ENCODE assay signal across 20 cellular contexts in the genomic region with DNA sequence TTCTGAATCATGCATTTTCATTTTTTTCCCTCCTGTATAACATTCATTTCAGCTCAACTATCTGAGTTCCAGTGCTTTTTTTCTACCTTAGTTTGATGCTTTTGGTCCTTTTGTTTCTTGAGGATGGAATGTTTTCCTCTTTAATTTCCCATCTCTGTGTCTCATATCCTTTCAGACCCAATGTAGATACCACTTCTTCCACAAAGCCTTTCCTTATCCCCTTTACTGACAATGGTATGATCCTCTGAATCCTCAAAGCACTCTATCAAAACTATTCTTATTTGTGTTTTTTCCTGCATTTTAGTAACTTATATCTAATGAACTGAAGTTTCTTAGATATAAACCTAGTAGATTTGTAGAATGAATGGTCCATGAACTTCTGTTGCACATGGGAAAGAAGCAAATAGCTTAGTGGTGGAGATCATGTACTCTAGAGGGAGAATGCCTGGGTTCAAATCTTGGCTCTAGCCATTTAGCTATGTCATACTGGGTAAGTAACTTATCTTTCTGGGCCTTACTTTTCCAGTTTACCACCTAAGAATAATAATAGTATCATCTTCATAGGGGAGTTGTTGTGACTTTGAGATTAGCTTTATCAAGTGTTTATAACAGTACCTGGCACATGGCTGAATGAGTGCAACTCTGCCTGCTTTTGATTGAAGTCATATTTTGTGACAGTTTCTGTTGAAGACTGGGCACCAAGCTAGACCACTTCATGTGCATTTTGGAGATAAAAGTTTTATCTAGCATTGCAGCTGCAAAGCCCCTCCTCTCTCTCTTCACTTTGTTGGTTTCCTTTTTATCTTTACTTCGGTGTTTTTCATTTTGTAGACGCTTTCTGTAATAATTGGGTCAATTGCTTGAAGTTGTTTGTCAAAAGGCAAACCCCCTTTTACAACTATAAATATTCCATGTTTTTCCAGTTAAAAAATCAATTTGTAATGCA. TPM values are rescaled to one million over a fixed set of nuclear protein-coding genes. Genes with fewer than 3 reads are reported as not detected.
DNase-seq lines count a peak whose midpoint lies in the region; ATAC-seq, FAIRE-seq and TF ChIP-seq lines count a peak whose summit lies in the region.
"Had no signal": no experiment of that assay in that cellular context is flagged by ENCODE, and none has a peak within 500 bp of the region (broad histone marks: within the 10 kb centered on the region; RNA-seq: fewer than 3 reads in every experiment).

No MANE protein-coding gene starts in this region.

- WGBS in GM12878 (ENCODE audit: insufficient coverage, insufficient replicate concordance, low lambda C conversion rate, missing lambda C conversion rate), result 93% methylated on average over 2 of the region's 2 CpGs

- CTCF ChIA-PET in PC-9 (lab: Charles Lee) (no interaction called here), GM12878 (lab: Yijun Ruan, JAX) (interaction anchor here (0.9 to 1.4 kb wide), 6 partner anchors 9 to 55 kb away, joined by 3 to 4 read pairs (median 3); a partner anchor contains a TSS)

- RAD21 ChIA-PET in GM12878 (lab: Charles Lee; ENCODE audit: unreplicated experiment), result interaction anchor here (0.9 to 1.4 kb wide), 5 partner anchors 8 to 19 kb away, joined by 3 to 4 read pairs (median 4); a partner anchor contains a TSS

- BruUV-seq in PC-9 (replicated peaks; lab: Mats Ljungman, UMichigan) (TSS peak; percentile 11), GM12878 (replicated peaks; lab: Mats Ljungman, UMichigan) (TSS peak; percentile 49)

- no peak overlapping the region for H3K4me2 ChIP-seq in PC-9
- H3K4me2 ChIP-seq in GM12878 (ENCODE audit: control insufficient read depth, insufficient read depth), result no peak overlapping the region

- peak overlapping the region; percentile 72 to 89 (median 88) for H3K27ac Mint-ChIP-seq in CD4-positive, CD25-positive, alpha-beta regulatory T cell

- SMC1A ChIA-PET in GM12878 (lab: Charles Lee; ENCODE audit: uncharacterized antibody, unreplicated experiment), result interaction anchor here (0.9 to 2.2 kb wide), 7 partner anchors 9 to 44 kb away, joined by 3 to 16 read pairs (median 5); a partner anchor contains a TSS

- H3K36me3 ChIP-seq in CD4-positive, CD25-positive, alpha-beta regulatory T cell (ENCODE audit: control insufficient read depth, insufficient read depth, low read length), result peaks cover 14% of the 10 kb centered on the region
- H3K36me3 ChIP-seq in PC-9 (ENCODE audit: low read depth) (no peaks in the 10 kb centered on the region), GM12878 (ENCODE audit: control insufficient read depth in 2 of 2, insufficient read depth in 2 of 2, low read length in 1 of 2) (peaks cover 2 to 5% of the 10 kb centered on the region in 2 experiments; a peak in 1 of 4 replicates)

- peaks cover 90% of the 10 kb centered on the region for H3K4me1 ChIP-seq in CD4-positive, CD25-positive, alpha-beta regulatory T cell (ENCODE audit: control insufficient read depth, insufficient read depth, low read length, poor library complexity, severe bottlenecking)
- peaks cover 17% of the 10 kb centered on the region for H3K4me1 ChIP-seq in PC-9 (replicated peaks; ENCODE audit: insufficient read depth)
- H3K4me1 ChIP-seq in GM12878 (ENCODE audit: control insufficient read depth, insufficient read depth, low read length), result no peaks in the 10 kb centered on the region

- ATAC-seq in CD4-positive, CD25-positive, alpha-beta regulatory T cell (ENCODE audit: low read depth in 2 of 2), result peak in 1 of 2 donors; percentile 38
- peak; percentile 31; the same call in 2 of the 3 replicates for ATAC-seq in GM12878

- H3K4me3 Mint-ChIP-seq in CD4-positive, CD25-positive, alpha-beta regulatory T cell, result peak overlapping the region; percentile 71 to 87 (median 82)

- peak in 2 of 3 donors; percentile 38 to 55 for DNase-seq in CD4-positive, CD25-positive, alpha-beta regulatory T cell
- DNase-seq in PC-9, result no peak
- DNase-seq in GM12878 (ENCODE audit: low read depth, low spot score), result no peak
- no peak for DNase-seq in HTR-8/SVneo (ENCODE audit: insufficient read length, low spot score)
- no peak for DNase-seq in amniotic stem cell (lab: John Stamatoyannopoulos, UW)
- no peak for DNase-seq in GM03348 (ENCODE audit: low spot score)
- DNase-seq: activated CD4-positive, CD25-positive, alpha-beta regulatory T cell; activated gamma-delta T cell treated with Interleukin-2 at 50 U/mL for 16 hours; GF-D8; heart left ventricle; NCI-H1048; NCI-H2029 treated with DMSO at 0.1 percent for 48 hours; NCI-H510A; SHP77; stimulated activated CD4-positive, alpha-beta T cell treated with anti-CD3 and anti-CD28 coated beads, Interleukin-2, amount 100 ng/mL, for 48 hours had no signal

- TF ChIP-seq CTCF in PC-9 (conservative IDR thresholded peaks at IDR 0.05), result no peak
- no peak for TF ChIP-seq CTCF in GM12878 (IDR thresholded peaks at IDR 0.05 in 2 of 3, conservative IDR thresholded peaks at IDR 0.05 in 1 of 3; ENCODE audit: control insufficient read depth in 2 of 3, extremely low read depth in 1 of 3, insufficient read depth in 1 of 3, low read depth in 3 of 3, low read length in 3 of 3)

- H3K27ac ChIP-seq in CD4-positive, CD25-positive, alpha-beta regulatory T cell (ENCODE audit: insufficient read depth, low read length, poor library complexity, severe bottlenecking), result peak overlapping the region; percentile 97
- H3K27ac ChIP-seq in PC-9, result no peak overlapping the region
- H3K27ac ChIP-seq in GM12878 (ENCODE audit: control insufficient read depth, insufficient read depth), result no peak overlapping the region

- TF ChIP-seq EP300 in GM12878 (IDR thresholded peaks at IDR 0.05; ENCODE audit: borderline replicate concordance in 1 of 2, control insufficient read depth in 1 of 2, low read depth in 2 of 2, low read length in 2 of 2), result no peak

- no peak overlapping the region for H2AFZ ChIP-seq in PC-9
- no peak overlapping the region for H2AFZ ChIP-seq in GM12878 (ENCODE audit: control insufficient read depth, low read depth, low read length)

- FAIRE-seq in G401.6 (lab: Jason Lieb, UNC), result peak; percentile 70
- no peak for FAIRE-seq in GM12878 (lab: Jason Lieb, UNC)
- FAIRE-seq in HTR-8/SVneo (lab: Jason Lieb, UNC), result no peak
- FAIRE-seq: GM12892 had no signal

- peaks cover 0 to 2% (median 0%) of the 10 kb centered on the region in 7 donors for H3K9me3 Mint-ChIP-seq in CD4-positive, CD25-positive, alpha-beta regulatory T cell

- POLR2A ChIA-PET in PC-9 (lab: Charles Lee; ENCODE audit: unreplicated experiment) (no interaction called here), GM12878 (lab: Charles Lee) (interaction anchor here (1.6 kb wide), 1 partner anchor 17 kb away, joined by 9 read pairs; no protein-coding TSS in a partner anchor)

- H3K79me2 ChIP-seq in PC-9 (ENCODE audit: low read depth), result peaks cover 74% of the 10 kb centered on the region
- H3K79me2 ChIP-seq in GM12878 (ENCODE audit: control insufficient read depth, insufficient read depth, low read length), result peaks cover 27% of the 10 kb centered on the region

- H3K9me2 ChIP-seq in PC-9 (ENCODE audit: insufficient read depth), result no peaks in the 10 kb centered on the region

- TF ChIP-seq POLR2A in GM12878 (IDR thresholded peaks at IDR 0.05; ENCODE audit: low read depth, low read length), result no peak

- intact Hi-C loops in PC-9 (cut with micrococcal nuclease; ENCODE audit: unreplicated experiment) (no loop called here), GM12878 (cut with micrococcal nuclease; ENCODE audit: unreplicated experiment) (no loop called here)

- H3K27me3 ChIP-seq in CD4-positive, CD25-positive, alpha-beta regulatory T cell (ENCODE audit: control insufficient read depth, insufficient read depth, low read length), result no peaks in the 10 kb centered on the region
- H3K27me3 ChIP-seq in PC-9 (ENCODE audit: insufficient read depth, low read depth) (no peaks in the 10 kb centered on the region), GM12878 (replicated peaks in 1 of 2; ENCODE audit: control insufficient read depth in 2 of 2, insufficient read depth in 2 of 2, low read length in 1 of 2) (no peaks in the 10 kb centered on the region)
- H3K27me3 ChIP-seq: heart left ventricle had no signal

- no peaks in the 10 kb centered on the region for H3K27me3 Mint-ChIP-seq in CD4-positive, CD25-positive, alpha-beta regulatory T cell

- TF ChIP-seq RAD21 in GM12878 (IDR thresholded peaks at IDR 0.05; ENCODE audit: insufficient read depth, low read depth, low read length), result no peak

- peaks cover 43% of the 10 kb centered on the region for H3K36me3 Mint-ChIP-seq in CD4-positive, CD25-positive, alpha-beta regulatory T cell

- in situ Hi-C loops in GM12878 (cut with MboI), result no loop called here

- H3K4me3 ChIP-seq in CD4-positive, CD25-positive, alpha-beta regulatory T cell (ENCODE audit: low read depth, low read length), result peak overlapping the region; percentile 88
- H3K4me3 ChIP-seq in PC-9 (no peak overlapping the region), GM12878 (no peak overlapping the region)
- H3K4me3 ChIP-seq: heart left ventricle, lung, skin epidermis had no signal

- no peaks in the 10 kb centered on the region for H4K20me1 ChIP-seq in PC-9 (ENCODE audit: insufficient read depth)
- H4K20me1 ChIP-seq in GM12878 (ENCODE audit: control insufficient read depth, insufficient read depth), result no peaks in the 10 kb centered on the region

- H3K4me1 Mint-ChIP-seq in CD4-positive, CD25-positive, alpha-beta regulatory T cell, result peaks cover 52 to 88% (median 64%) of the 10 kb centered on the region in 4 donors

- no peaks in the 10 kb centered on the region for H3F3A ChIP-seq in PC-9 (ENCODE audit: insufficient read depth, low read depth)

- no peaks in the 10 kb centered on the region for H3K9me3 ChIP-seq in CD4-positive, CD25-positive, alpha-beta regulatory T cell (ENCODE audit: control insufficient read depth in 2 of 2, low read length in 2 of 2)
- no peaks in the 10 kb centered on the region for H3K9me3 ChIP-seq in PC-9 (ENCODE audit: insufficient read depth, low read depth)
- no peaks in the 10 kb centered on the region for H3K9me3 ChIP-seq in GM12878 (replicated peaks; ENCODE audit: control insufficient read depth, insufficient read depth, low read length)

- H3K9ac ChIP-seq in GM12878 (ENCODE audit: control insufficient read depth, insufficient read depth, low read length), result no peak overlapping the region

RNA-seq across cellular contexts. Expression of a gene that starts 18.5 kb away (rescaled TPM):
- 154 TPM for total RNA-seq in CD4-positive, CD25-positive, alpha-beta regulatory T cell
- 10 to 100 TPM; 48.0 to 93.3 (median 67.0) TPM for polyA plus RNA-seq in CD4-positive, CD25-positive, alpha-beta regulatory T cell
- total RNA-seq in PC-9 (2021), result 37.0 and 38.8 TPM in 2 replicates
- total RNA-seq in GM12878 (2013; cell fraction: nucleolus; rRNA removed), result 38.1 and 54.4 TPM in 2 replicates
- total RNA-seq in GM12878 (2014; rRNA removed), result 11.1 and 11.5 TPM in 2 replicates
- total RNA-seq in GM12878 (2014; rRNA removed; fragmentation: Illumina TruSeq; extraction: Trizol), result 14.7 and 15.1 TPM in 2 replicates
- 11.3 and 14.2 TPM in 2 replicates for total RNA-seq in GM12878 (2021)
- 4.3 TPM for polyA plus RNA-seq in GM12878 (2011; ENCODE audit: low read depth)
- polyA plus RNA-seq in GM12878 (2011; rRNA removed), result 15.9 and 18.9 TPM in 2 replicates
- 10.7 and 12.0 TPM in 2 replicates for polyA plus RNA-seq in GM12878 (2011; cell fraction: cytosol; rRNA removed)
- 16.1 and 18.4 TPM in 2 replicates for polyA plus RNA-seq in GM12878 (2011; cell fraction: nucleus; rRNA removed)
- polyA plus RNA-seq in GM12878 (2012), result 6.6 and 7.8 TPM in 2 replicates
- 15.5 and 16.0 TPM in 2 replicates for polyA plus RNA-seq in GM12878 (2014; fragmentation: Illumina TruSeq; extraction: Trizol)
- 1 to 10 TPM; 8.8 to 9.6 TPM for polyA plus RNA-seq in GM12878 (2014; fragmentation: Nextera tagmentation; extraction: Ambion mirVana)
- polyA plus RNA-seq in GM12878 (2014; rRNA removed), result 9.3 and 9.7 TPM in 2 replicates
- polyA plus RNA-seq in GM12878 (2016; fragmentation: Nextera tagmentation; extraction: Ambion mirVana), result 10 to 100 TPM; 14.6 to 15.8 TPM
- 22.8 and 23.9 TPM in 2 replicates for polyA minus RNA-seq in GM12878 (2011; rRNA and poly(A)+ RNA removed)
- 7.8 and 11.0 TPM in 2 replicates for polyA minus RNA-seq in GM12878 (2011; cell fraction: cytosol; rRNA and poly(A)+ RNA removed)
- polyA minus RNA-seq in GM12878 (2011; cell fraction: nucleus; rRNA and poly(A)+ RNA removed), result 40.3 and 44.4 TPM in 2 replicates

RNA-seq across cellular contexts. Expression of a gene that starts 45.3 kb away (rescaled TPM):
- 22.0 TPM for total RNA-seq in CD4-positive, CD25-positive, alpha-beta regulatory T cell
- 10 to 100 TPM; 28.4 to 65.8 (median 47.0) TPM for polyA plus RNA-seq in CD4-positive, CD25-positive, alpha-beta regulatory T cell
- total RNA-seq in PC-9 (2021) (29.6 and 36.3 TPM in 2 replicates), GM12878 (2014; rRNA removed) (1.2 and 1.5 TPM in 2 replicates), GM12878 (2014; rRNA removed; fragmentation: Illumina TruSeq; extraction: Trizol) (0.22 and 1.1 TPM in 2 replicates), GM12878 (2021) (0.38 and 0.80 TPM in 2 replicates)
- total RNA-seq in GM12878 (2013; cell fraction: nucleolus; rRNA removed), result 0.94 and 1.3 TPM in 2 replicates
- polyA plus RNA-seq in GM12878 (2011; ENCODE audit: low read depth), result not detected
- polyA plus RNA-seq in GM12878 (2011; rRNA removed) (1.5 and 1.6 TPM in 2 replicates), GM12878 (2014; fragmentation: Illumina TruSeq; extraction: Trizol) (0.57 and 1.5 TPM in 2 replicates), GM12878 (2014; fragmentation: Nextera tagmentation; extraction: Ambion mirVana) (under 1 TPM in 1 of 2 experiments, not detected in 1; 0.29 TPM), GM12878 (2014; rRNA removed) (1.3 and 2.6 TPM in 2 replicates), GM12878 (2016; fragmentation: Nextera tagmentation; extraction: Ambion mirVana) (under 1 TPM; 0.78 to 0.96 TPM)
- polyA plus RNA-seq in GM12878 (2011; cell fraction: cytosol; rRNA removed), result 0.36 and 0.40 TPM in 2 replicates
- polyA plus RNA-seq in GM12878 (2011; cell fraction: nucleus; rRNA removed), result 1.0 and 1.4 TPM in 2 replicates
- polyA plus RNA-seq in GM12878 (2012), result 0.97 TPM in 1 of 2 replicates, not detected in the other
- 1.4 and 1.8 TPM in 2 replicates for polyA minus RNA-seq in GM12878 (2011; rRNA and poly(A)+ RNA removed)
- polyA minus RNA-seq in GM12878 (2011; cell fraction: cytosol; rRNA and poly(A)+ RNA removed), result not detected in 2 replicates
- polyA minus RNA-seq in GM12878 (2011; cell fraction: nucleus; rRNA and poly(A)+ RNA removed), result 0.97 and 1.2 TPM in 2 replicates
- total RNA-seq: T-helper 1 cell treated with Interleukin-12 subunit alpha and Interleukin-12 subunit beta and Interleukin-4 antibody, amounts not matched to agents 30 ng/mL and 1 ng/mL, for 36 hours had no signal

Comparison
In these comparisons a context has a peak if more than half of its experiments do, and no peak if none do; other contexts are left out.
1. DNase-seq: peak in CD4-positive, CD25-positive, alpha-beta regulatory T cell (2 of 3); none in PC-9 (0 of 2), GM12878 (single experiment), HTR-8/SVneo (single experiment), amniotic stem cell (single experiment) and GM03348 (single experiment).